Comparison of ENCODE assay signal across 1 cellular context in genomic region chr20:44104807-44105517, GRCh38.
TF ChIP-seq lines count a peak whose summit lies in the region.

No MANE protein-coding gene starts in this region.

TF ChIP-seq in SK-N-SH, 30 proteins besides CTCF, POLR2A, EP300 and RAD21 (continued from another document):
- TF ChIP-seq PBX3 (IDR thresholded peaks at IDR 0.05): no peak
